ENCODE assay signal across 8 cellular contexts in genomic region chrX:23783569-23784486, GRCh38. TPM values are rescaled to one million over a fixed set of nuclear protein-coding genes. Genes with fewer than 3 reads are reported as not detected.
A peak's percentile ranks its signal among the peaks of the same experiment; 100 is the strongest.
DNase-seq lines count a peak whose midpoint lies in the region; TF ChIP-seq lines count a peak whose summit lies in the region.

No MANE protein-coding gene starts in this region.

- H2AFZ ChIP-seq in neuron (ENCODE audit: low read depth, low read length) = peak overlapping the region; percentile 35

- peak overlapping the region; percentile 95 for H3K4me3 Mint-ChIP-seq in T-helper 1 cell treated with Interleukin-12 subunit alpha and Interleukin-12 subunit beta and Interleukin-4 antibody, amounts not matched to agents 30 μg/mL and 1 μg/mL, for 36 hours

- no peak for TF ChIP-seq CTCF in HEK293 (tag by site-specific recombination; IDR thresholded peaks at IDR 0.05)

- peak overlapping the region; percentile 50 for H3K4me3 ChIP-seq in HEK293 (ENCODE audit: low read depth, low read length)
- H3K4me3 ChIP-seq in esophagus (ENCODE audit: low read depth in 1 of 2, low read length in 2 of 2) = peak overlapping the region; percentile 71 to 76
- H3K4me3 ChIP-seq in neuron (ENCODE audit: low read length) = peak overlapping the region; percentile 92

- CTCF ChIA-PET in HEK293 (lab: Yijun Ruan, JAX) = interaction anchor here (0.7 to 4.8 kb wide), 10 partner anchors 13 to 298 kb away, joined by 3 to 65 read pairs (median 4); no protein-coding TSS in a partner anchor

- no peaks in the 10 kb centered on the region for H3K9me3 ChIP-seq in HEK293 (ENCODE audit: control insufficient read depth, insufficient read depth, low read depth, low read length)
- H3K9me3 ChIP-seq in esophagus (ENCODE audit: control insufficient read depth in 2 of 2, insufficient read depth in 1 of 2, low read depth in 1 of 2, low read length in 1 of 2) = no peaks in the 10 kb centered on the region
- H3K9me3 ChIP-seq in neuron (ENCODE audit: low read length) = no peaks in the 10 kb centered on the region

- WGBS in esophagus, 2 donors = 8 to 41% methylated on average over 24 of the region's 24 CpGs

- no peaks in the 10 kb centered on the region for H3K9me3 Mint-ChIP-seq in T-helper 1 cell treated with Interleukin-12 subunit alpha and Interleukin-12 subunit beta and Interleukin-4 antibody, amounts not matched to agents 30 μg/mL and 1 μg/mL, for 36 hours

- POLR2A ChIA-PET in HEK293 (lab: Yijun Ruan, JAX) = interaction anchor here (0.5 to 3.7 kb wide), 28 partner anchors 9 to 493 kb away, joined by 3 to 79 read pairs (median 6); partner anchors contain the start of genes ACOT9, APOO, CXorf58 and EIF2S3

- H3K4me1 ChIP-seq in HEK293 (ENCODE audit: control insufficient read depth, insufficient read depth, low read length) (no peaks in the 10 kb centered on the region), esophagus (ENCODE audit: control insufficient read depth in 2 of 2, insufficient read depth in 2 of 2, low read length in 1 of 2) (no peaks in the 10 kb centered on the region), neuron (ENCODE audit: insufficient read depth, low read length) (no peaks in the 10 kb centered on the region)

- H3K36me3 ChIP-seq in HEK293 (ENCODE audit: control insufficient read depth in 2 of 2, insufficient read depth in 1 of 2, low read length in 2 of 2) = peaks cover 0 to 25% of the 10 kb centered on the region in 2 experiments; a peak in 1 of 3 replicates
- no peaks in the 10 kb centered on the region for H3K36me3 ChIP-seq in esophagus (ENCODE audit: control insufficient read depth in 2 of 2, insufficient read depth in 2 of 2, low read length in 1 of 2)
- H3K36me3 ChIP-seq in neuron (ENCODE audit: insufficient read depth, low read length) = no peaks in the 10 kb centered on the region

- peaks cover 22% of the 10 kb centered on the region for H3K36me3 Mint-ChIP-seq in T-helper 1 cell treated with Interleukin-12 subunit alpha and Interleukin-12 subunit beta and Interleukin-4 antibody, amounts not matched to agents 30 μg/mL and 1 μg/mL, for 36 hours (ENCODE audit: low read depth)

- peaks cover 39% of the 10 kb centered on the region for H3K4me1 Mint-ChIP-seq in T-helper 1 cell treated with Interleukin-12 subunit alpha and Interleukin-12 subunit beta and Interleukin-4 antibody, amounts not matched to agents 30 μg/mL and 1 μg/mL, for 36 hours (ENCODE audit: low read depth)

- H3K27ac ChIP-seq in HEK293 (ENCODE audit: extremely low read depth, low read depth, low read length) = peak overlapping the region; percentile 87
- peak overlapping the region; percentile 92 for H3K27ac ChIP-seq in esophagus (ENCODE audit: low read depth in 2 of 2, low read length in 1 of 2)

- H3K27me3 ChIP-seq in esophagus (ENCODE audit: control insufficient read depth in 1 of 2, insufficient read depth in 2 of 2, low read length in 2 of 2) = no peaks in the 10 kb centered on the region
- no peaks in the 10 kb centered on the region for H3K27me3 ChIP-seq in neuron (ENCODE audit: insufficient read depth, low read length)

- no peaks in the 10 kb centered on the region for H3K27me3 Mint-ChIP-seq in T-helper 1 cell treated with Interleukin-12 subunit alpha and Interleukin-12 subunit beta and Interleukin-4 antibody, amounts not matched to agents 30 μg/mL and 1 μg/mL, for 36 hours (ENCODE audit: low read depth)

- H3K27ac Mint-ChIP-seq in T-helper 1 cell treated with Interleukin-12 subunit alpha and Interleukin-12 subunit beta and Interleukin-4 antibody, amounts not matched to agents 30 μg/mL and 1 μg/mL, for 36 hours = peak overlapping the region; percentile 88

- DNase-seq in 8988T = no peak
- DNase-seq in pons (ENCODE audit: low spot score) = no peak
- no peak for DNase-seq in NCI-H2171 (lab: John Stamatoyannopoulos, UW)
- no peak for DNase-seq in SKM-1 (lab: John Stamatoyannopoulos, UW; ENCODE audit: unreplicated experiment)

TF ChIP-seq in HEK293, 187 proteins besides CTCF, POLR2A, EP300 and RAD21:
- TF ChIP-seq, protein P1, sequence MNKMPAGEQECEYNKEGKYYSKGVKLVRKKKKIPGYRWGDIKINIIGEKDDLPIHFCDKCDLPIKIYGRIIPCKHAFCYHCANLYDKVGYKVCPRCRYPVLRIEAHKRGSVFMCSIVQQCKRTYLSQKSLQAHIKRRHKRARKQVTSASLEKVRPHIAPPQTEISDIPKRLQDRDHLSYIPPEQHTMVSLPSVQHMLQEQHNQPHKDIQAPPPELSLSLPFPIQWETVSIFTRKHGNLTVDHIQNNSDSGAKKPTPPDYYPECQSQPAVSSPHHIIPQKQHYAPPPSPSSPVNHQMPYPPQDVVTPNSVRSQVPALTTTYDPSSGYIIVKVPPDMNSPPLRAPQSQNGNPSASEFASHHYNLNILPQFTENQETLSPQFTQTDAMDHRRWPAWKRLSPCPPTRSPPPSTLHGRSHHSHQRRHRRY (tag by site-specific recombination; IDR thresholded peaks at IDR 0.05) = no peak
- TF ChIP-seq GLIS2 (tag by site-specific recombination; IDR thresholded peaks at IDR 0.05) (no peak), ZNF121 (tag by site-specific recombination; IDR thresholded peaks at IDR 0.05) (0 out of 2 replicates have a peak, but pooled peaks have one; percentile 15), ZNF585B (tag by site-specific recombination; IDR thresholded peaks at IDR 0.05) (no peak), ZBTB20 (tag by site-specific recombination; IDR thresholded peaks at IDR 0.05) (0 out of 2 replicates have a peak, but pooled peaks have one; percentile 1), SP3 (tag by site-specific recombination; IDR thresholded peaks at IDR 0.05) (0 out of 2 replicates have a peak, but pooled peaks have one; percentile 2)
- TF ChIP-seq, protein P2, sequence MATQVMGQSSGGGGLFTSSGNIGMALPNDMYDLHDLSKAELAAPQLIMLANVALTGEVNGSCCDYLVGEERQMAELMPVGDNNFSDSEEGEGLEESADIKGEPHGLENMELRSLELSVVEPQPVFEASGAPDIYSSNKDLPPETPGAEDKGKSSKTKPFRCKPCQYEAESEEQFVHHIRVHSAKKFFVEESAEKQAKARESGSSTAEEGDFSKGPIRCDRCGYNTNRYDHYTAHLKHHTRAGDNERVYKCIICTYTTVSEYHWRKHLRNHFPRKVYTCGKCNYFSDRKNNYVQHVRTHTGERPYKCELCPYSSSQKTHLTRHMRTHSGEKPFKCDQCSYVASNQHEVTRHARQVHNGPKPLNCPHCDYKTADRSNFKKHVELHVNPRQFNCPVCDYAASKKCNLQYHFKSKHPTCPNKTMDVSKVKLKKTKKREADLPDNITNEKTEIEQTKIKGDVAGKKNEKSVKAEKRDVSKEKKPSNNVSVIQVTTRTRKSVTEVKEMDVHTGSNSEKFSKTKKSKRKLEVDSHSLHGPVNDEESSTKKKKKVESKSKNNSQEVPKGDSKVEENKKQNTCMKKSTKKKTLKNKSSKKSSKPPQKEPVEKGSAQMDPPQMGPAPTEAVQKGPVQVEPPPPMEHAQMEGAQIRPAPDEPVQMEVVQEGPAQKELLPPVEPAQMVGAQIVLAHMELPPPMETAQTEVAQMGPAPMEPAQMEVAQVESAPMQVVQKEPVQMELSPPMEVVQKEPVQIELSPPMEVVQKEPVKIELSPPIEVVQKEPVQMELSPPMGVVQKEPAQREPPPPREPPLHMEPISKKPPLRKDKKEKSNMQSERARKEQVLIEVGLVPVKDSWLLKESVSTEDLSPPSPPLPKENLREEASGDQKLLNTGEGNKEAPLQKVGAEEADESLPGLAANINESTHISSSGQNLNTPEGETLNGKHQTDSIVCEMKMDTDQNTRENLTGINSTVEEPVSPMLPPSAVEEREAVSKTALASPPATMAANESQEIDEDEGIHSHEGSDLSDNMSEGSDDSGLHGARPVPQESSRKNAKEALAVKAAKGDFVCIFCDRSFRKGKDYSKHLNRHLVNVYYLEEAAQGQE (tag by site-specific recombination; IDR thresholded peaks at IDR 0.05) = peak; percentile 11; the same call in 1 of the 2 replicates

RNA-seq across cellular contexts. Expression of gene SAT1, which starts 0.9 kb away (rescaled TPM):
- 100 to 1,000 TPM; 250 to 644 TPM for polyA plus RNA-seq in esophagus

RNA-seq across cellular contexts. Expression of gene ACOT9, which starts 40.8 kb away (rescaled TPM):
- 10 to 100 TPM; 10.3 to 11.6 TPM for polyA plus RNA-seq in esophagus
